Comparison of ENCODE assay signal across 8 cellular contexts in genomic region chr5:123549256-123549904, GRCh38. TPM values are rescaled to one million over a fixed set of nuclear protein-coding genes. Genes with fewer than 3 reads are reported as not detected.
DNase-seq lines count a peak whose midpoint lies in the region; ATAC-seq and TF ChIP-seq lines count a peak whose summit lies in the region.

No MANE protein-coding gene starts in this region.

- TF ChIP-seq CTCF in spleen (IDR thresholded peaks at IDR 0.05 in 8 of 11, conservative IDR thresholded peaks at IDR 0.05 in 3 of 11) (no peak), suprapubic skin (IDR thresholded peaks at IDR 0.05) (no peak)

- intact Hi-C loops in spleen (cut with DNase I; ENCODE audit: low total_unique reads) = no loop called here

- H3K27me3 ChIP-seq in spleen (replicated peaks in 1 of 7) = no peaks in the 10 kb centered on the region
- H3K27me3 ChIP-seq in suprapubic skin = no peaks in the 10 kb centered on the region

- 36 to 47% (median 37%) methylated on average over 3 of the region's 3 CpGs for WGBS in spleen, 5 donors
- 78% methylated on average over 3 of the region's 3 CpGs for WGBS in suprapubic skin

- H3K27ac ChIP-seq in spleen = peak overlapping the region; percentile 14 to 87 (median 72)
- H3K27ac ChIP-seq in suprapubic skin = no peak overlapping the region

- H3K36me3 ChIP-seq in spleen = peaks cover 0 to 4% (median 0%) of the 10 kb centered on the region in 6 donors
- no peaks in the 10 kb centered on the region for H3K36me3 ChIP-seq in suprapubic skin

- peak; percentile 17 to 30 for DNase-seq in activated CD4-positive, alpha-beta T cell treated with anti-CD3 and anti-CD28 coated beads, Interleukin-2, amount 50 U/mL, for 48 hours
- DNase-seq in spleen (no peak), suprapubic skin (ENCODE audit: low spot score in 2 of 2) (no peak), dedifferentiated amniotic fluid mesenchymal stem cell (ENCODE audit: extremely low spot score) (no peak), superior temporal gyrus (ENCODE audit: extremely low spot score) (no peak), NCI-H1092 treated with DMSO at 0.1 percent for 48 hours (lab: John Stamatoyannopoulos, UW) (no peak)

- TF ChIP-seq POLR2A in spleen (IDR thresholded peaks at IDR 0.05) (no peak), suprapubic skin (IDR thresholded peaks at IDR 0.05) (no peak)

- H3K9me3 ChIP-seq in spleen (no peaks in the 10 kb centered on the region), suprapubic skin (no peaks in the 10 kb centered on the region)

- ATAC-seq in GM19328 (IDR thresholded peaks at IDR 0.05; ENCODE audit: unreplicated experiment) = peak; percentile 97
- peak; percentile 98 for ATAC-seq in HG03103 (IDR thresholded peaks at IDR 0.05; ENCODE audit: low read depth, unreplicated experiment)

- no peak overlapping the region for H3K4me3 ChIP-seq in spleen
- no peak overlapping the region for H3K4me3 ChIP-seq in suprapubic skin

- TF ChIP-seq EP300 in suprapubic skin (IDR thresholded peaks at IDR 0.05) = no peak

- H3K4me1 ChIP-seq in spleen (peaks cover 0 to 48% (median 20%) of the 10 kb centered on the region in 6 donors), suprapubic skin (no peaks in the 10 kb centered on the region)

RNA-seq across cellular contexts. Expression of gene CSNK1G3, which starts 37.4 kb away (rescaled TPM):
- total RNA-seq in spleen (10 to 100 TPM; 50.2 to 81.9 (median 53.5) TPM), suprapubic skin (10 to 100 TPM; 23.1 to 45.6 (median 30.5) TPM)
- polyA plus RNA-seq in spleen = 10 to 100 TPM in 1 of 3 donors, 1 to 10 TPM in 2; 9.0 to 11.3 (median 9.7) TPM

Comparison
In these comparisons a context has a peak if more than half of its experiments do, and no peak if none do; other contexts are left out.
1. DNase-seq: peak in activated CD4-positive, alpha-beta T cell treated with anti-CD3 and anti-CD28 coated beads, Interleukin-2, amount 50 U/mL, for 48 hours (2 of 2); none in spleen (single experiment), suprapubic skin (0 of 2), dedifferentiated amniotic fluid mesenchymal stem cell (single experiment), superior temporal gyrus (single experiment) and NCI-H1092 treated with DMSO at 0.1 percent for 48 hours (single experiment).